In genomic region chr20:32543570-32544259, GRCh38 we compare ENCODE assay signal across 18 cellular contexts. TPM values are rescaled to one million over a fixed set of nuclear protein-coding genes. Genes with fewer than 3 reads are reported as not detected.
A peak's percentile ranks its signal among the peaks of the same experiment; 100 is the strongest.
DNase-seq lines count a peak whose midpoint lies in the region; ATAC-seq and TF ChIP-seq lines count a peak whose summit lies in the region.
"Had no signal": no experiment of that assay in that cellular context is flagged by ENCODE, and none has a peak within 500 bp of the region (broad histone marks: within the 10 kb centered on the region; RNA-seq: fewer than 3 reads in every experiment).

No MANE protein-coding gene starts in this region.

- H3K27ac Mint-ChIP-seq in CD4-positive, alpha-beta T cell, result peak overlapping the region; percentile 99
- H3K27ac Mint-ChIP-seq in activated naive CD8-positive, alpha-beta T cell treated with anti-CD3 and anti-CD28 coated beads, Interleukin-2, amount 10 ng/mL, durations not matched to agents 7 days and 5 days, result peak overlapping the region; percentile 11
- H3K27ac Mint-ChIP-seq in naive thymus-derived CD4-positive, alpha-beta T cell, result peak overlapping the region in 8 of 9 donors; percentile 71 to 100 (median 97)
- H3K27ac Mint-ChIP-seq: H9 had no signal

- CTCF ChIA-PET in CD4-positive, alpha-beta T cell (lab: Charles Lee), result interaction anchor here (0.8 to 1.1 kb wide), 3 partner anchors 22 to 109 kb away, joined by 3 to 6 read pairs (median 4); no protein-coding TSS in a partner anchor
- CTCF ChIA-PET in naive thymus-derived CD4-positive, alpha-beta T cell (lab: Charles Lee), result interaction anchor here (1.5 to 14.4 kb wide), 3 partner anchors 13 to 109 kb away, joined by 10 to 320 read pairs (median 16); no protein-coding TSS in a partner anchor

- intact Hi-C loops in CD4-positive, alpha-beta T cell (cut with DNase I, micrococcal nuclease), result loop anchor here (2.0 to 5.0 kb wide), 2 partner anchors 36 to 37 kb away; no protein-coding TSS in a partner anchor
- intact Hi-C loops in naive thymus-derived CD4-positive, alpha-beta T cell (cut with micrococcal nuclease), result no loop called here

- H3K4me2 ChIP-seq in BLaER1 (no peak overlapping the region), trophoblast cell (ENCODE audit: low read length) (no peak overlapping the region)

- H3K27ac ChIP-seq in BLaER1 (0 out of 2 replicates have a peak overlapping the region, but pooled peaks have one; percentile 7), trophoblast cell (ENCODE audit: low read depth, low read length) (no peak overlapping the region)
- peak overlapping the region; percentile 34 for H3K27ac ChIP-seq in CD4-positive, alpha-beta T cell (ENCODE audit: low read depth, low read length)
- peak overlapping the region; percentile 90 for H3K27ac ChIP-seq in naive thymus-derived CD4-positive, alpha-beta T cell (ENCODE audit: low read depth, low read length)
- H3K27ac ChIP-seq: coronary artery, vagina, WERI-Rb-1 had no signal

- H3K14ac ChIP-seq in trophoblast cell (ENCODE audit: low read length), result no peak overlapping the region

- H2BK12ac ChIP-seq in trophoblast cell (ENCODE audit: low read length), result no peak overlapping the region

- H3K9ac ChIP-seq in BLaER1, result 0 out of 2 replicates have a peak overlapping the region, but pooled peaks have one; percentile 5
- H3K9ac ChIP-seq in trophoblast cell (ENCODE audit: low read length), result no peak overlapping the region

- H2BK120ac ChIP-seq in trophoblast cell (ENCODE audit: insufficient read depth, low read length, poor library complexity), result no peak overlapping the region

- H3K9me3 ChIP-seq in BLaER1 (no peaks in the 10 kb centered on the region), trophoblast cell (ENCODE audit: insufficient read depth, low read depth, low read length) (peaks cover 1% of the 10 kb centered on the region)
- H3K9me3 ChIP-seq in CD4-positive, alpha-beta T cell (ENCODE audit: control insufficient read depth, low read length), result no peaks in the 10 kb centered on the region
- no peaks in the 10 kb centered on the region for H3K9me3 ChIP-seq in naive thymus-derived CD4-positive, alpha-beta T cell (ENCODE audit: control insufficient read depth in 2 of 3, low read length in 3 of 3)
- H3K9me3 ChIP-seq: MG63, vagina had no signal

- H4K12ac ChIP-seq in trophoblast cell (ENCODE audit: low read depth, low read length), result no peak overlapping the region

- no peak overlapping the region for H2AFZ ChIP-seq in trophoblast cell (ENCODE audit: insufficient read depth, low read length, poor library complexity)

- H3K9me3 Mint-ChIP-seq in CD4-positive, alpha-beta T cell, result no peaks in the 10 kb centered on the region
- H3K9me3 Mint-ChIP-seq in activated naive CD8-positive, alpha-beta T cell treated with anti-CD3 and anti-CD28 coated beads, Interleukin-2, amount 10 ng/mL, durations not matched to agents 7 days and 5 days, result no peaks in the 10 kb centered on the region
- no peaks in the 10 kb centered on the region for H3K9me3 Mint-ChIP-seq in naive thymus-derived CD4-positive, alpha-beta T cell
- H3K9me3 Mint-ChIP-seq: H9 had no signal

- H3K79me2 ChIP-seq in trophoblast cell (ENCODE audit: control insufficient read depth, insufficient read depth, low read length, poor library complexity), result no peaks in the 10 kb centered on the region

- no peak for TF ChIP-seq CTCF in CD4-positive, alpha-beta T cell (IDR thresholded peaks at IDR 0.05)

- peaks cover 90% of the 10 kb centered on the region for H3K4me1 Mint-ChIP-seq in CD4-positive, alpha-beta T cell (ENCODE audit: low read depth)
- peaks cover 57% of the 10 kb centered on the region for H3K4me1 Mint-ChIP-seq in activated naive CD8-positive, alpha-beta T cell treated with anti-CD3 and anti-CD28 coated beads, Interleukin-2, amount 10 ng/mL, durations not matched to agents 7 days and 5 days
- peaks cover 63 to 100% (median 82%) of the 10 kb centered on the region in 7 donors for H3K4me1 Mint-ChIP-seq in naive thymus-derived CD4-positive, alpha-beta T cell

- no peak for DNase-seq in CD4-positive, alpha-beta T cell
- no peak for DNase-seq in activated naive CD8-positive, alpha-beta T cell treated with anti-CD3 and anti-CD28 coated beads, Interleukin-2, amount 10 ng/mL, durations not matched to agents 7 days and 5 days
- no peak for DNase-seq in naive thymus-derived CD4-positive, alpha-beta T cell
- DNase-seq in effector CD4-positive, alpha-beta T cell, result no peak
- DNase-seq in trophoblast cell, result no peak
- DNase-seq: DMS53, GF-D8, H9, left colon, MG63, NCI-H146, NCI-H2171, RPMI8226, WERI-Rb-1 had no signal

- WGBS in trophoblast cell (ENCODE audit: extremely low coverage, insufficient coverage, insufficient read length), result no CpG with 5 or more reads among the region's 15 CpGs

- no peak overlapping the region for H3K4me3 ChIP-seq in BLaER1
- no peak overlapping the region for H3K4me3 ChIP-seq in naive thymus-derived CD4-positive, alpha-beta T cell (ENCODE audit: low read length)
- H3K4me3 ChIP-seq in trophoblast cell (ENCODE audit: low read depth, low read length), result no peak overlapping the region
- H3K4me3 ChIP-seq: coronary artery, MG63, vagina had no signal

- no peaks in the 10 kb centered on the region for H3K27me3 ChIP-seq in BLaER1
- H3K27me3 ChIP-seq in CD4-positive, alpha-beta T cell (ENCODE audit: control insufficient read depth, insufficient read depth, low read length), result no peaks in the 10 kb centered on the region
- no peaks in the 10 kb centered on the region for H3K27me3 ChIP-seq in naive thymus-derived CD4-positive, alpha-beta T cell (ENCODE audit: control insufficient read depth in 2 of 2, insufficient read depth in 2 of 2, low read length in 2 of 2)
- no peaks in the 10 kb centered on the region for H3K27me3 ChIP-seq in trophoblast cell (ENCODE audit: insufficient read depth, low read length)
- H3K27me3 ChIP-seq: MG63, vagina had no signal

- no peak overlapping the region for H3K23ac ChIP-seq in trophoblast cell (ENCODE audit: low read length)

- no peak overlapping the region for H3K4ac ChIP-seq in trophoblast cell (ENCODE audit: low read depth, low read length)

- no peak overlapping the region for H4K91ac ChIP-seq in trophoblast cell (ENCODE audit: low read depth, low read length)

- H3K4me1 ChIP-seq in BLaER1, result peaks cover 83% of the 10 kb centered on the region
- H3K4me1 ChIP-seq in naive thymus-derived CD4-positive, alpha-beta T cell (ENCODE audit: control insufficient read depth in 2 of 2, insufficient read depth in 2 of 2, low read length in 2 of 2), result peaks cover 45 to 53% of the 10 kb centered on the region in 2 donors
- peaks cover 23 to 25% of the 10 kb centered on the region in 2 experiments for H3K4me1 ChIP-seq in trophoblast cell (ENCODE audit: control insufficient read depth in 1 of 2, insufficient read depth in 2 of 2, low read length in 2 of 2)

- no peak overlapping the region for H2BK5ac ChIP-seq in trophoblast cell (ENCODE audit: low read depth, low read length, poor library complexity)

- POLR2A ChIA-PET in CD4-positive, alpha-beta T cell (lab: Charles Lee), result interaction anchor here (0.7 to 12.0 kb wide), 5 partner anchors 9 to 61 kb away, joined by 3 to 178 read pairs (median 4); partner anchors contain the start of gene NOL4L
- POLR2A ChIA-PET in activated naive CD8-positive, alpha-beta T cell treated with anti-CD3 and anti-CD28 coated beads, Interleukin-2, amount 10 ng/mL, durations not matched to agents 7 days and 5 days (lab: Charles Lee), result interaction anchor here (0.6 to 9.2 kb wide), 2 partner anchors 18 to 107 kb away, joined by 3 to 248 read pairs; no protein-coding TSS in a partner anchor
- POLR2A ChIA-PET in naive thymus-derived CD4-positive, alpha-beta T cell (lab: Charles Lee), result interaction anchor here (0.6 to 21.3 kb wide), 7 partner anchors 8 to 177 kb away, joined by 3 to 623 read pairs (median 3); no protein-coding TSS in a partner anchor

- no peak overlapping the region for H2AK5ac ChIP-seq in trophoblast cell (ENCODE audit: low read length)

- peak overlapping the region; percentile 23 for H3K4me3 Mint-ChIP-seq in CD4-positive, alpha-beta T cell
- no peak overlapping the region for H3K4me3 Mint-ChIP-seq in activated naive CD8-positive, alpha-beta T cell treated with anti-CD3 and anti-CD28 coated beads, Interleukin-2, amount 10 ng/mL, durations not matched to agents 7 days and 5 days
- peak overlapping the region in 5 of 10 donors; percentile 2 to 59 (median 9) for H3K4me3 Mint-ChIP-seq in naive thymus-derived CD4-positive, alpha-beta T cell
- H3K4me3 Mint-ChIP-seq: H9 had no signal

- H3K79me1 ChIP-seq in trophoblast cell (ENCODE audit: low read length), result peaks cover 9% of the 10 kb centered on the region

- H3K18ac ChIP-seq in trophoblast cell (ENCODE audit: low read length), result no peak overlapping the region

- H4K8ac ChIP-seq in trophoblast cell (ENCODE audit: low read depth, low read length), result no peak overlapping the region

- peaks cover 26% of the 10 kb centered on the region for H3K36me3 Mint-ChIP-seq in CD4-positive, alpha-beta T cell (ENCODE audit: low read depth)
- H3K36me3 Mint-ChIP-seq in activated naive CD8-positive, alpha-beta T cell treated with anti-CD3 and anti-CD28 coated beads, Interleukin-2, amount 10 ng/mL, durations not matched to agents 7 days and 5 days, result peaks cover 15% of the 10 kb centered on the region
- peaks cover 3 to 25% (median 13%) of the 10 kb centered on the region in 5 donors for H3K36me3 Mint-ChIP-seq in naive thymus-derived CD4-positive, alpha-beta T cell

- H3K36me3 ChIP-seq in BLaER1, result 0 out of 2 replicates have a peak, but pooled peaks cover 5% of the 10 kb centered on the region
- H3K36me3 ChIP-seq in naive thymus-derived CD4-positive, alpha-beta T cell (ENCODE audit: control insufficient read depth in 2 of 3, insufficient read depth in 3 of 3, low read length in 3 of 3), result no peaks in the 10 kb centered on the region
- no peaks in the 10 kb centered on the region for H3K36me3 ChIP-seq in trophoblast cell (ENCODE audit: control insufficient read depth in 1 of 2, insufficient read depth in 2 of 2, low read length in 2 of 2)
- H3K36me3 ChIP-seq: MG63, vagina, WERI-Rb-1 had no signal

- no peak for ATAC-seq in CD4-positive, alpha-beta T cell (ENCODE audit: poor library complexity)
- ATAC-seq in activated naive CD8-positive, alpha-beta T cell treated with anti-CD3 and anti-CD28 coated beads, Interleukin-2, amount 10 ng/mL, durations not matched to agents 7 days and 5 days (ENCODE audit: low read depth), result no peak
- no peak for ATAC-seq in naive thymus-derived CD4-positive, alpha-beta T cell
- no peak for ATAC-seq in HG02885 (IDR thresholded peaks at IDR 0.05; ENCODE audit: poor library complexity, unreplicated experiment)
- ATAC-seq: left colon had no signal

- H4K20me1 ChIP-seq in BLaER1, result peaks cover 51% of the 10 kb centered on the region; the same call in 1 of the 2 replicates

- no peaks in the 10 kb centered on the region for H3K27me3 Mint-ChIP-seq in CD4-positive, alpha-beta T cell
- no peaks in the 10 kb centered on the region for H3K27me3 Mint-ChIP-seq in activated naive CD8-positive, alpha-beta T cell treated with anti-CD3 and anti-CD28 coated beads, Interleukin-2, amount 10 ng/mL, durations not matched to agents 7 days and 5 days
- no peaks in the 10 kb centered on the region for H3K27me3 Mint-ChIP-seq in naive thymus-derived CD4-positive, alpha-beta T cell

RNA-seq across cellular contexts. Expression of gene NOL4L, which starts 41.4 kb away (rescaled TPM):
- total RNA-seq in CD4-positive, alpha-beta T cell, result 10 to 100 TPM; 53.1 to 55.6 TPM
- total RNA-seq in activated naive CD8-positive, alpha-beta T cell treated with anti-CD3 and anti-CD28 coated beads, Interleukin-2, amount 10 ng/mL, durations not matched to agents 7 days and 5 days, result 10 to 100 TPM; 39.1 to 41.1 TPM
- total RNA-seq in naive thymus-derived CD4-positive, alpha-beta T cell, result 10 to 100 TPM; 29.4 to 81.9 (median 74.6) TPM
- polyA plus RNA-seq in naive thymus-derived CD4-positive, alpha-beta T cell, result 10 to 100 TPM; 17.3 to 23.5 TPM
- 38.6 and 40.8 TPM in 2 replicates for polyA plus RNA-seq in trophoblast cell (2013)

Comparison
In these comparisons a context has a peak if more than half of its experiments do, and no peak if none do; other contexts are left out.
1. H3K27ac Mint-ChIP-seq: peak in every context shown above with its lines; median percentile 99 in CD4-positive, alpha-beta T cell; 97 in naive thymus-derived CD4-positive, alpha-beta T cell; 11 in activated naive CD8-positive, alpha-beta T cell treated with anti-CD3 and anti-CD28 coated beads, Interleukin-2, amount 10 ng/mL, durations not matched to agents 7 days and 5 days.
2. intact Hi-C loops: an anchor here in CD4-positive, alpha-beta T cell (2.0 to 5.0 kb wide); none called in naive thymus-derived CD4-positive, alpha-beta T cell.